ENCODE assay signal across 31 cellular contexts in the genomic region with DNA sequence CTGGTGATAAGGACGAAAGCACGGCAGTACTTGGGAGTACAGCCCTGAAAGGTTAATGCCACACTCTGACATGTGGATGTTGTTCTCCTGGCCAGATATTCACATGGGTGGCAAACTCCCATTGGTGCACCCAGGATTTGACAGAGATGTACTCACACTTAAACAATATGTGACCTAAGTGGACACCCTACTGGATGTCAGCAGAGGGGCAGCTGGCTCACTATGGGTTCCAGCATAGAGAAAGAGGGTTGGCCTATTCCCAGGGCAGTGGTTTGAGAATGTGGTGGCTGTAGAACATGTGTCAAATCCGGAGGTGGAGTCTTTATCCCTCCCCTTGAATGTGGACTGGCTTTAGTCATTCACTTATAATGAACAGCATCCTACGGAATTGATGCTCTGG.
"Had no signal": no experiment of that assay in that cellular context is flagged by ENCODE, and none has a peak within 500 bp of the region (broad histone marks: within the 10 kb centered on the region; RNA-seq: fewer than 3 reads in every experiment).

No MANE protein-coding gene starts in this region.

- DNase-seq: natural killer cell; occipital lobe; ovary; posterior cingulate gyrus; psoas muscle; right cardiac atrium; spleen; stimulated activated CD4-positive, alpha-beta T cell treated with anti-CD3 and anti-CD28 coated beads, Interleukin-12 subunit alpha, Interleukin-12 subunit beta, amount 100 ng/mL, for 4 hours; stimulated activated CD4-positive, alpha-beta T cell treated with anti-CD3 and anti-CD28 coated beads, Interleukin-1b, Interleukin-23, amount 100 ng/mL, for 48 hours; stimulated activated CD4-positive, alpha-beta T cell treated with anti-CD3 and anti-CD28 coated beads, Interleukin-4, amount 100 ng/mL, for 1 hour; stimulated activated CD4-positive, alpha-beta T cell treated with anti-CD3 and anti-CD28 coated beads, Interleukin-4, amount 100 ng/mL, for 4 hours; stimulated activated CD8-positive, alpha-beta memory T cell treated with anti-CD3 and anti-CD28 coated beads, Interleukin-4, amount 100 ng/mL, for 48 hours; stimulated activated naive CD4-positive, alpha-beta T cell; stimulated activated naive CD8-positive, alpha-beta T cell treated with anti-CD3 and anti-CD28 coated beads, Interleukin-15, amount 100 ng/mL, for 72 hours; stimulated activated naive CD8-positive, alpha-beta T cell treated with anti-CD3 and anti-CD28 coated beads, Interleukin-15, Interleukin-2, amounts not matched to agents 100 U/mL and 50 U/mL, for 24 hours; substantia nigra; testis; tibial artery; transverse colon; upper lobe of right lung; uterus had no signal

- H3K9ac ChIP-seq: neural progenitor cell, parathyroid adenoma had no signal

- H3K27ac ChIP-seq: neural progenitor cell, ovary, parathyroid adenoma, psoas muscle, skin epidermis, spleen, suprapubic skin, testis, tibial artery, transverse colon, upper lobe of right lung, uterus had no signal

- H3K9me3 Mint-ChIP-seq: natural killer cell; neural progenitor cell; stimulated activated memory B cell treated with anti-CD40 and anti-IgM and Interleukin-4, amounts not matched to agents 10 μg/mL and 1 μg/mL and 100 μg/mL, for 72 hours; stimulated activated naive CD8-positive, alpha-beta T cell treated with anti-CD3 and anti-CD28 coated beads, Interleukin-15, amount 100 ng/mL, for 72 hours had no signal

- H3K4me3 Mint-ChIP-seq: natural killer cell; nephron; neural progenitor cell; stimulated activated memory B cell treated with anti-CD40 and anti-IgM and Interleukin-4, amounts not matched to agents 10 μg/mL and 1 μg/mL and 100 μg/mL, for 72 hours; stimulated activated naive CD8-positive, alpha-beta T cell treated with anti-CD3 and anti-CD28 coated beads, Interleukin-15, amount 100 ng/mL, for 72 hours; type B pancreatic cell had no signal

- H3K4me2 ChIP-seq: neural progenitor cell, smooth muscle cell had no signal

- H3K4me1 ChIP-seq: neural progenitor cell, parathyroid adenoma, psoas muscle, spleen, testis, tibial artery, transverse colon, uterus had no signal

- H3K27me3 ChIP-seq: neural progenitor cell, ovary, suprapubic skin, testis, tibial artery, transverse colon, upper lobe of right lung, uterus had no signal

- H2AFZ ChIP-seq: neural progenitor cell, parathyroid adenoma had no signal

- H3K27me3 Mint-ChIP-seq: progenitor cell of endocrine pancreas; stimulated activated memory B cell treated with anti-CD40 and anti-IgM and Interleukin-4, amounts not matched to agents 10 μg/mL and 1 μg/mL and 100 μg/mL, for 72 hours had no signal

- H3K4me3 ChIP-seq: neural progenitor cell, ovary, psoas muscle, skin epidermis, smooth muscle cell, spleen, suprapubic skin, testis, tibial artery, transverse colon, upper lobe of right lung, uterus had no signal

- H3K9me3 ChIP-seq: ovary, psoas muscle, spleen, suprapubic skin, testis, tibial artery, transverse colon, upper lobe of right lung, uterus had no signal

- H3K36me3 ChIP-seq: neural progenitor cell, ovary, spleen, suprapubic skin, tibial artery, transverse colon, upper lobe of right lung, uterus had no signal

- H3K79me2 ChIP-seq: parathyroid adenoma had no signal

- H3K27ac Mint-ChIP-seq: natural killer cell; neural progenitor cell; progenitor cell of endocrine pancreas; stimulated activated memory B cell treated with anti-CD40 and anti-IgM and Interleukin-4, amounts not matched to agents 10 μg/mL and 1 μg/mL and 100 μg/mL, for 72 hours; type B pancreatic cell had no signal

- H3K36me3 Mint-ChIP-seq: natural killer cell; neural progenitor cell; stimulated activated memory B cell treated with anti-CD40 and anti-IgM and Interleukin-4, amounts not matched to agents 10 μg/mL and 1 μg/mL and 100 μg/mL, for 72 hours; type B pancreatic cell had no signal

- ATAC-seq: natural killer cell; psoas muscle; sciatic nerve; stimulated activated memory B cell treated with anti-CD40 and anti-IgM and Interleukin-4, amounts not matched to agents 10 μg/mL and 1 μg/mL and 100 μg/mL, for 72 hours; stimulated activated naive CD8-positive, alpha-beta T cell treated with anti-CD3 and anti-CD28 coated beads, Interleukin-15, amount 100 ng/mL, for 72 hours; stimulated activated naive CD8-positive, alpha-beta T cell treated with anti-CD3 and anti-CD28 coated beads, Interleukin-15, Interleukin-2, amounts not matched to agents 100 U/mL and 50 U/mL, for 24 hours; upper lobe of right lung had no signal

- H3K4me1 Mint-ChIP-seq: stimulated activated naive CD8-positive, alpha-beta T cell treated with anti-CD3 and anti-CD28 coated beads, Interleukin-15, amount 100 ng/mL, for 72 hours had no signal
